ENCODE assay signal across 2 cellular contexts in genomic region chr22:27833803-27834202, GRCh38.
TF ChIP-seq lines count a peak whose summit lies in the region.

No MANE protein-coding gene starts in this region.

TF ChIP-seq in HEK293, 187 proteins besides CTCF, POLR2A, EP300 and RAD21 (continued from another document):
- TF ChIP-seq ZNF274 (IDR thresholded peaks at IDR 0.05; ENCODE audit: low read length) = no peak
- TF ChIP-seq ZNF274 (tag by site-specific recombination; IDR thresholded peaks at IDR 0.05; ENCODE audit: borderline replicate concordance) = no peak
- TF ChIP-seq ZBTB8A (tag by site-specific recombination; IDR thresholded peaks at IDR 0.05) = no peak

TF ChIP-seq in K562, 482 proteins besides CTCF, POLR2A, EP300 and RAD21 (continued from another document):
- TF ChIP-seq RERE (CRISPR knock-in tag; IDR thresholded peaks at IDR 0.05; ENCODE audit: borderline replicate concordance) (no peak), BRCA1 (IDR thresholded peaks at IDR 0.05) (no peak), BRCA1 (CRISPR knock-in tag; IDR thresholded peaks at IDR 0.05) (no peak), MEF2A (IDR thresholded peaks at IDR 0.05; ENCODE audit: control insufficient read depth, low read depth, low read length) (no peak)
